ENCODE assay signal across 9 cellular contexts in the genomic region with DNA sequence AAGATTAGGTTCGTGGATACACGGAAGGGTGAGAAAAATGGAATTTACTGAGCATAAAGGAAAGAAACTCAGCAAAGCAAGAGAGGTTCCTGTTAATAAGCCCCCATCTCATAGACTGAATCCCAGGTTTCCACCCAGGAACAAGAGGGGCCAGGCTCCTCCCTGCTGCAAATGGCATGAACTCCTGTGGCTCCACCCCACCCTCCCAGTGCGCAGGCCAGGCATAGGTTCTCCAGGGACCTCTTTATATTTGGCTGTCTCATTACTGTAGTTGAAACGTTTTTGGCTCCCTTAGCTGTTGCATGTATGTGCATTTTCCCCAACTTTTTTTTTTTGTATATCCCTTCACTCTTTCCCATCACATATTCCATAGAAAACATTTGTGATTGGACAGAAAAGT.
"Had no signal": no experiment of that assay in that cellular context is flagged by ENCODE, and none has a peak within 500 bp of the region (broad histone marks: within the 10 kb centered on the region; RNA-seq: fewer than 3 reads in every experiment).

No MANE protein-coding gene starts in this region.

- H3K4me2 ChIP-seq: GM23338 had no signal

- H3K4me3 ChIP-seq: GM23248, GM23338, HAP-1 had no signal

- H3K4me3 Mint-ChIP-seq: GM23338, H9, HFFc6 had no signal

- H3K27ac ChIP-seq: GM23248 had no signal

- H3K9me3 ChIP-seq: HAP-1 had no signal

- H3K9me3 Mint-ChIP-seq: GM23338, HFFc6 had no signal

- H3K9ac ChIP-seq: GM23248 had no signal

- DNase-seq: GM23248, GOT3, H7, H9, HCEC 1CT, HFFc6 had no signal

- H3K36me3 ChIP-seq: HAP-1 had no signal

- ATAC-seq: GM23338, HCT116 had no signal

- H3K27ac Mint-ChIP-seq: GM23338, H9, HFFc6 had no signal

- H2AFZ ChIP-seq: GM23248, GM23338 had no signal
